Comparison of ENCODE assay signal across 8 cellular contexts in genomic region chr4:143399113-143399949, GRCh38.
DNase-seq lines count a peak whose midpoint lies in the region; ATAC-seq and TF ChIP-seq lines count a peak whose summit lies in the region.

No MANE protein-coding gene starts in this region.

- no peaks in the 10 kb centered on the region for H3K4me1 ChIP-seq in DND-41 (ENCODE audit: insufficient read depth, low read length)
- peaks cover 15% of the 10 kb centered on the region for H3K4me1 ChIP-seq in fibroblast of lung (ENCODE audit: control insufficient read depth, extremely low read depth, insufficient read depth, low read length)

- H2AFZ ChIP-seq in DND-41 (ENCODE audit: low read depth, low read length) (no peak overlapping the region), fibroblast of lung (ENCODE audit: low read length) (no peak overlapping the region)

- H3K27me3 ChIP-seq in DND-41 (ENCODE audit: insufficient read depth, low read length, poor library complexity) (no peaks in the 10 kb centered on the region), fibroblast of lung (ENCODE audit: control insufficient read depth, insufficient read depth, low read length) (no peaks in the 10 kb centered on the region)

- H3K9me3 ChIP-seq in DND-41 (ENCODE audit: insufficient read depth, low read length, severe bottlenecking), result no peaks in the 10 kb centered on the region
- H3K9me3 ChIP-seq in fibroblast of lung (ENCODE audit: control insufficient read depth, insufficient read depth, low read depth, low read length), result no peaks in the 10 kb centered on the region

- H3K9ac ChIP-seq in DND-41 (ENCODE audit: low read depth, low read length) (no peak overlapping the region), fibroblast of lung (ENCODE audit: insufficient read depth, low read length) (no peak overlapping the region)

- H3K4me2 ChIP-seq in DND-41 (ENCODE audit: insufficient read depth, low read length) (no peak overlapping the region), fibroblast of lung (ENCODE audit: extremely low read depth, insufficient read depth, low read length) (no peak overlapping the region)

- ATAC-seq in DND-41 (ENCODE audit: insufficient read depth, low read depth) (peak; percentile 64; the same call in 2 of the 3 replicates), GM19468 (IDR thresholded peaks at IDR 0.05; ENCODE audit: extremely low read depth, unreplicated experiment) (peak; percentile 63)

- no peaks in the 10 kb centered on the region for H4K20me1 ChIP-seq in DND-41 (ENCODE audit: insufficient read depth, low read length)
- no peaks in the 10 kb centered on the region for H4K20me1 ChIP-seq in fibroblast of lung (ENCODE audit: control insufficient read depth, extremely low read depth, insufficient read depth, low read length)

- in situ Hi-C loops in KBM-7 (cut with MboI; ENCODE audit: low pct_unique_long_range_greater_than_20kb, low sequenced_read_pairs), result no loop called here

- H3K79me2 ChIP-seq in DND-41 (ENCODE audit: insufficient read depth, low read length), result no peaks in the 10 kb centered on the region
- H3K79me2 ChIP-seq in fibroblast of lung (ENCODE audit: control insufficient read depth, insufficient read depth, low read length), result peaks cover 4% of the 10 kb centered on the region

- H3K4me3 ChIP-seq in DND-41 (ENCODE audit: low read depth in 1 of 2, low read length in 2 of 2) (no peak overlapping the region), fibroblast of lung (replicated peaks in 1 of 4; ENCODE audit: control extremely low read depth in 1 of 4, insufficient read depth in 1 of 4, low read depth in 3 of 4, low read length in 4 of 4) (no peak overlapping the region), retinal pigment epithelial cell (ENCODE audit: low read length) (no peak overlapping the region)

- DNase-seq in DND-41 (peak; percentile 15), KBM-7 (peak; percentile 77), SK-N-DZ (ENCODE audit: low spot score) (peak; percentile 18), fibroblast of lung (ENCODE audit: low read depth in 2 of 2) (peak in 1 of 2 donors; percentile 43), retinal pigment epithelial cell (ENCODE audit: low read depth) (no peak), mesenteric fat pad (ENCODE audit: low spot score) (no peak), COLO829 (ENCODE audit: low spot score) (no peak)

- H3K27ac ChIP-seq in DND-41 (ENCODE audit: low read length) (no peak overlapping the region), fibroblast of lung (ENCODE audit: insufficient read depth, low read length) (no peak overlapping the region)

- H3K36me3 ChIP-seq in DND-41 (ENCODE audit: insufficient read depth, low read length) (no peaks in the 10 kb centered on the region), fibroblast of lung (ENCODE audit: control insufficient read depth, insufficient read depth, low read length) (no peaks in the 10 kb centered on the region)

- TF ChIP-seq CTCF in DND-41 (IDR thresholded peaks at IDR 0.05; ENCODE audit: borderline replicate concordance, extremely low read depth, low read length, poor library complexity, severe bottlenecking), result peak; percentile 72
- TF ChIP-seq CTCF in fibroblast of lung (conservative IDR thresholded peaks at IDR 0.05 in 1 of 2, IDR thresholded peaks at IDR 0.05 in 1 of 2; ENCODE audit: low read depth in 1 of 2, low read length in 2 of 2), result peak; percentile 66
- TF ChIP-seq CTCF in retinal pigment epithelial cell (conservative IDR thresholded peaks at IDR 0.05; ENCODE audit: low read depth, low read length), result peak; percentile 76

Comparison
In these comparisons a context has a peak if more than half of its experiments do, and no peak if none do; other contexts are left out.
1. DNase-seq: peak in DND-41 (single experiment), KBM-7 (single experiment) and SK-N-DZ (single experiment); none in retinal pigment epithelial cell (single experiment), mesenteric fat pad (single experiment) and COLO829 (single experiment).
2. Peak in every context shown above with its lines, with median percentiles within 50 percentile points of each other: CTCF ChIP-seq.